ENCODE assay signal across 15 cellular contexts in genomic region chr18:12517142-12517541, GRCh38.
A peak's percentile ranks its signal among the peaks of the same experiment; 100 is the strongest.
DNase-seq lines count a peak whose midpoint lies in the region; ATAC-seq and TF ChIP-seq lines count a peak whose summit lies in the region.
"Had no signal": no experiment of that assay in that cellular context is flagged by ENCODE, and none has a peak within 500 bp of the region (broad histone marks: within the 10 kb centered on the region; RNA-seq: fewer than 3 reads in every experiment).

No MANE protein-coding gene starts in this region.

- intact Hi-C loops in IMR-90 (cut with micrococcal nuclease): no loop called here
- intact Hi-C loops in CD14-positive monocyte (cut with micrococcal nuclease): no loop called here

- H3K9ac ChIP-seq in IMR-90 (ENCODE audit: low read depth, low read length): no peak overlapping the region
- H3K9ac ChIP-seq: BLaER1, GM23248 had no signal

- no peak overlapping the region for H4K8ac ChIP-seq in IMR-90 (ENCODE audit: low read depth in 2 of 2, low read length in 2 of 2)

- no peak overlapping the region for H3K4me2 ChIP-seq in IMR-90 (ENCODE audit: low read depth, low read length)
- H3K4me2 ChIP-seq: BLaER1 had no signal

- no peak overlapping the region for H2AFZ ChIP-seq in IMR-90 (replicated peaks; ENCODE audit: low read length, poor library complexity)
- H2AFZ ChIP-seq: GM23248 had no signal

- no peak overlapping the region for H3K18ac ChIP-seq in IMR-90 (ENCODE audit: low read depth, low read length)

- no peak overlapping the region for H3K14ac ChIP-seq in IMR-90 (replicated peaks; ENCODE audit: low read depth, low read length)

- H3K4me1 Mint-ChIP-seq in brain (peaks cover 67% of the 10 kb centered on the region), CD14-positive monocyte (peaks cover 5% of the 10 kb centered on the region)

- no peak for ATAC-seq in IMR-90 (ENCODE audit: low read depth)
- no peak for ATAC-seq in activated naive CD4-positive, alpha-beta T cell treated with anti-CD3 and anti-CD28 coated beads, Interleukin-2, amount 50 U/mL, for 72 hours
- ATAC-seq: CD8-positive, alpha-beta T cell; HCT116 had no signal

- H2AK9ac ChIP-seq in IMR-90 (replicated peaks; ENCODE audit: low read depth, low read length, poor library complexity): no peak overlapping the region

- peak; percentile 82 for DNase-seq in NCI-H2171 treated with DMSO at 0.1 percent for 48 hours (lab: John Stamatoyannopoulos, UW)
- no peak for DNase-seq in NCI-H2171 (lab: John Stamatoyannopoulos, UW)
- no peak for DNase-seq in IMR-90
- DNase-seq in activated naive CD4-positive, alpha-beta T cell treated with anti-CD3 and anti-CD28 coated beads, Interleukin-2, amount 50 U/mL, for 72 hours (ENCODE audit: low spot score in 2 of 2): no peak
- no peak for DNase-seq in CD14-positive monocyte (ENCODE audit: low spot score)
- DNase-seq in NCI-H128 (lab: John Stamatoyannopoulos, UW; ENCODE audit: unreplicated experiment): no peak
- DNase-seq: Calu3; CD8-positive, alpha-beta T cell; DMS79 treated with DMSO at 0.1 percent for 48 hours; GM23248; H7 had no signal

- no peak overlapping the region for H3K4me3 ChIP-seq in IMR-90 (ENCODE audit: insufficient read depth, low read depth, low read length)
- H3K4me3 ChIP-seq: BLaER1, GM23248 had no signal

- TF ChIP-seq RAD21 in IMR-90 (IDR thresholded peaks at IDR 0.05; ENCODE audit: low read length): no peak

- dilution Hi-C loops in IMR-90 (cut with HindIII; ENCODE audit: low sequenced_read_pairs, unreplicated experiment): no loop called here

- no peak overlapping the region for H2BK20ac ChIP-seq in IMR-90 (ENCODE audit: low read depth, low read length)

- peaks cover 14 to 41% of the 10 kb centered on the region in 2 experiments for H3K79me1 ChIP-seq in IMR-90 (ENCODE audit: low read depth in 1 of 2, low read length in 2 of 2)

- BruUV-seq in IMR-90 (replicated peaks; lab: Mats Ljungman, UMichigan): no TSS peak

- no peak overlapping the region for H4K91ac ChIP-seq in IMR-90 (ENCODE audit: insufficient read depth, low read depth, low read length)

- H2BK5ac ChIP-seq in IMR-90 (ENCODE audit: low read depth, low read length, poor library complexity, severe bottlenecking): no peak overlapping the region

- H3K4me1 ChIP-seq in IMR-90 (ENCODE audit: control insufficient read depth, insufficient read depth, low read length): peaks cover 2% of the 10 kb centered on the region; the same call in 1 of the 2 replicates

- no peak overlapping the region for H3K27ac ChIP-seq in IMR-90 (ENCODE audit: insufficient read depth, low read length)
- H3K27ac ChIP-seq: 22Rv1, BLaER1 had no signal

- no peak overlapping the region for H2BK15ac ChIP-seq in IMR-90 (ENCODE audit: low read depth, low read length)

- CTCF ChIA-PET in IMR-90 (lab: Yijun Ruan, JAX): no interaction called here

- H3K9me1 ChIP-seq in IMR-90 (ENCODE audit: insufficient read depth, low read length): peaks cover 9% of the 10 kb centered on the region

- POLR2A ChIA-PET in IMR-90 (lab: Charles Lee; ENCODE audit: unreplicated experiment): no interaction called here

- no peaks in the 10 kb centered on the region for H3K27me3 Mint-ChIP-seq in brain
- H3K27me3 Mint-ChIP-seq in CD14-positive monocyte (ENCODE audit: low read depth in 3 of 3): peaks cover 0 to 2% (median 0%) of the 10 kb centered on the region in 3 donors

- no peak overlapping the region for H3K4ac ChIP-seq in IMR-90 (ENCODE audit: low read depth, low read length)

- TF ChIP-seq CTCF in IMR-90 (conservative IDR thresholded peaks at IDR 0.05; ENCODE audit: low read depth, low read length): no peak
- no peak for TF ChIP-seq CTCF in brain (conservative IDR thresholded peaks at IDR 0.05)
- TF ChIP-seq CTCF in CD14-positive monocyte (IDR thresholded peaks at IDR 0.05): no peak

- no peaks in the 10 kb centered on the region for H3K27me3 ChIP-seq in IMR-90 (ENCODE audit: control insufficient read depth, insufficient read depth, low read length)
- H3K27me3 ChIP-seq: BLaER1 had no signal

- no peaks in the 10 kb centered on the region for H3K9me3 ChIP-seq in IMR-90 (ENCODE audit: control insufficient read depth, insufficient read depth, low read length)
- H3K9me3 ChIP-seq: BLaER1 had no signal

- H4K20me1 ChIP-seq in IMR-90 (ENCODE audit: insufficient read depth, low read length): peaks cover 3% of the 10 kb centered on the region; the same call in 1 of the 2 replicates
- H4K20me1 ChIP-seq: BLaER1 had no signal

- peak overlapping the region in 2 of 5 experiments; percentile 67 to 79 for H3K4me3 Mint-ChIP-seq in brain
- no peak overlapping the region for H3K4me3 Mint-ChIP-seq in CD14-positive monocyte
- H3K4me3 Mint-ChIP-seq: CD8-positive, alpha-beta T cell had no signal

- TF ChIP-seq POLR2A in IMR-90 (IDR thresholded peaks at IDR 0.05; ENCODE audit: low read depth, low read length): no peak

- no peaks in the 10 kb centered on the region for H3K36me3 ChIP-seq in IMR-90 (ENCODE audit: control insufficient read depth, insufficient read depth, low read length)
- H3K36me3 ChIP-seq: BLaER1 had no signal

- no peak overlapping the region for H3K56ac ChIP-seq in IMR-90 (ENCODE audit: extremely low read depth, insufficient read depth, low read length)

- peaks cover 28% of the 10 kb centered on the region for H3K36me3 Mint-ChIP-seq in brain
- H3K36me3 Mint-ChIP-seq in activated naive CD4-positive, alpha-beta T cell treated with anti-CD3 and anti-CD28 coated beads, Interleukin-2, amount 50 U/mL, for 72 hours: no peaks in the 10 kb centered on the region
- H3K36me3 Mint-ChIP-seq in CD14-positive monocyte: no peaks in the 10 kb centered on the region
- H3K36me3 Mint-ChIP-seq: CD8-positive, alpha-beta T cell had no signal

- H2BK120ac ChIP-seq in IMR-90 (ENCODE audit: low read depth, low read length): no peak overlapping the region

- in situ Hi-C loops in IMR-90 (cut with MboI; ENCODE audit: low sequenced_read_pairs): no loop called here

- no peak overlapping the region for H3K23ac ChIP-seq in IMR-90 (ENCODE audit: low read depth, low read length)

- H3K27ac Mint-ChIP-seq in brain (peak overlapping the region in 4 of 5 experiments; percentile 8 to 98 (median 80)), CD14-positive monocyte (no peak overlapping the region)
- no peak overlapping the region for H3K27ac Mint-ChIP-seq in activated naive CD4-positive, alpha-beta T cell treated with anti-CD3 and anti-CD28 coated beads, Interleukin-2, amount 50 U/mL, for 72 hours
- H3K27ac Mint-ChIP-seq: CD8-positive, alpha-beta T cell had no signal

- H4K5ac ChIP-seq in IMR-90 (ENCODE audit: low read depth, low read length): no peak overlapping the region

- peaks cover 2 to 12% (median 6%) of the 10 kb centered on the region in 5 experiments for H3K9me3 Mint-ChIP-seq in brain
- no peaks in the 10 kb centered on the region for H3K9me3 Mint-ChIP-seq in activated naive CD4-positive, alpha-beta T cell treated with anti-CD3 and anti-CD28 coated beads, Interleukin-2, amount 50 U/mL, for 72 hours
- H3K9me3 Mint-ChIP-seq in CD14-positive monocyte: no peaks in the 10 kb centered on the region
- H3K9me3 Mint-ChIP-seq: CD8-positive, alpha-beta T cell had no signal

- no peak overlapping the region for H2AK5ac ChIP-seq in IMR-90 (ENCODE audit: low read depth, low read length)

TF ChIP-seq in IMR-90, 13 proteins besides CTCF, POLR2A, EP300 and RAD21:
- TF ChIP-seq FOS (IDR thresholded peaks at IDR 0.05; ENCODE audit: low read depth, low read length) (no peak), MAFK (IDR thresholded peaks at IDR 0.05; ENCODE audit: low read depth, low read length) (peak; percentile 99), CEBPB (IDR thresholded peaks at IDR 0.05; ENCODE audit: low read depth, low read length) (no peak)

Comparison
In these comparisons a context has a peak if more than half of its experiments do, and no peak if none do; other contexts are left out.
1. H3K27ac Mint-ChIP-seq: peak in brain (4 of 5); none in activated naive CD4-positive, alpha-beta T cell treated with anti-CD3 and anti-CD28 coated beads, Interleukin-2, amount 50 U/mL, for 72 hours (0 of 2) and CD14-positive monocyte (0 of 7).